In genomic region chr16:89506791-89507191, GRCh38 we compare ENCODE assay signal across 8 cellular contexts. TPM values are rescaled to one million over a fixed set of nuclear protein-coding genes. Genes with fewer than 3 reads are reported as not detected.
DNase-seq lines count a peak whose midpoint lies in the region; ATAC-seq and TF ChIP-seq lines count a peak whose summit lies in the region.

No MANE protein-coding gene starts in this region.

- H3K4me3 Mint-ChIP-seq in stimulated activated memory B cell treated with anti-CD40 and anti-IgM and Interleukin-4, amounts not matched to agents 10 μg/mL and 1 μg/mL and 100 μg/mL, for 72 hours: peak overlapping the region; percentile 87

- ATAC-seq in stimulated activated memory B cell treated with anti-CD40 and anti-IgM and Interleukin-4, amounts not matched to agents 10 μg/mL and 1 μg/mL and 100 μg/mL, for 72 hours: no peak
- ATAC-seq in HG02763 (IDR thresholded peaks at IDR 0.05; ENCODE audit: unreplicated experiment) (no peak), HG03039 (IDR thresholded peaks at IDR 0.05; ENCODE audit: unreplicated experiment) (no peak)

- peaks cover 41% of the 10 kb centered on the region for H3K79me2 ChIP-seq in fibroblast of lung (ENCODE audit: control insufficient read depth, insufficient read depth, low read length)

- H3K27me3 Mint-ChIP-seq in stimulated activated memory B cell treated with anti-CD40 and anti-IgM and Interleukin-4, amounts not matched to agents 10 μg/mL and 1 μg/mL and 100 μg/mL, for 72 hours: no peaks in the 10 kb centered on the region

- TF ChIP-seq CTCF in fibroblast of lung (conservative IDR thresholded peaks at IDR 0.05 in 1 of 2, IDR thresholded peaks at IDR 0.05 in 1 of 2; ENCODE audit: low read depth in 1 of 2, low read length in 2 of 2): no peak

- no peak overlapping the region for H3K27ac Mint-ChIP-seq in stimulated activated memory B cell treated with anti-CD40 and anti-IgM and Interleukin-4, amounts not matched to agents 10 μg/mL and 1 μg/mL and 100 μg/mL, for 72 hours

- H3K9me3 Mint-ChIP-seq in stimulated activated memory B cell treated with anti-CD40 and anti-IgM and Interleukin-4, amounts not matched to agents 10 μg/mL and 1 μg/mL and 100 μg/mL, for 72 hours: no peaks in the 10 kb centered on the region

- H3K27ac ChIP-seq in HUES64 (ENCODE audit: low read depth, low read length) (no peak overlapping the region), fibroblast of lung (ENCODE audit: insufficient read depth, low read length) (peak overlapping the region; percentile 90)

- H3K4me3 ChIP-seq in HUES64 (ENCODE audit: low read length): peak overlapping the region; percentile 74
- H3K4me3 ChIP-seq in fibroblast of lung (replicated peaks in 1 of 4; ENCODE audit: control extremely low read depth in 1 of 4, insufficient read depth in 1 of 4, low read depth in 3 of 4, low read length in 4 of 4): peak overlapping the region; percentile 62 to 94 (median 76)

- peaks cover 31% of the 10 kb centered on the region for H3K4me1 Mint-ChIP-seq in stimulated activated memory B cell treated with anti-CD40 and anti-IgM and Interleukin-4, amounts not matched to agents 10 μg/mL and 1 μg/mL and 100 μg/mL, for 72 hours

- DNase-seq in activated CD8-positive, alpha-beta memory T cell treated with anti-CD3 and anti-CD28 coated beads, Interleukin-2, amount 50 U/mL, for 48 hours: peak; percentile 69
- DNase-seq in fibroblast of lung (ENCODE audit: low read depth in 2 of 2) (peak in 1 of 2 donors; percentile 6), kidney tubule cell (ENCODE audit: low spot score) (no peak), middle frontal gyrus (ENCODE audit: extremely low spot score, low spot score) (no peak)

- peak overlapping the region; percentile 84 for H3K4me2 ChIP-seq in fibroblast of lung (ENCODE audit: extremely low read depth, insufficient read depth, low read length)

- no peak overlapping the region for H2AFZ ChIP-seq in fibroblast of lung (ENCODE audit: low read length)

- no peaks in the 10 kb centered on the region for H3K9me3 ChIP-seq in HUES64 (ENCODE audit: insufficient read depth, low read depth, low read length)
- H3K9me3 ChIP-seq in fibroblast of lung (ENCODE audit: control insufficient read depth, insufficient read depth, low read depth, low read length): no peaks in the 10 kb centered on the region

- peak overlapping the region; percentile 97; the same call in 1 of the 2 replicates for H3K9ac ChIP-seq in HUES64 (ENCODE audit: low read depth, low read length)
- peak overlapping the region; percentile 95 for H3K9ac ChIP-seq in fibroblast of lung (ENCODE audit: insufficient read depth, low read length)

- H3K36me3 Mint-ChIP-seq in stimulated activated memory B cell treated with anti-CD40 and anti-IgM and Interleukin-4, amounts not matched to agents 10 μg/mL and 1 μg/mL and 100 μg/mL, for 72 hours: no peaks in the 10 kb centered on the region

- no peaks in the 10 kb centered on the region for H4K20me1 ChIP-seq in fibroblast of lung (ENCODE audit: control insufficient read depth, extremely low read depth, insufficient read depth, low read length)

- H3K27me3 ChIP-seq in HUES64 (ENCODE audit: insufficient read depth, low read length) (0 out of 2 replicates have a peak, but pooled peaks cover 3% of the 10 kb centered on the region), fibroblast of lung (ENCODE audit: control insufficient read depth, insufficient read depth, low read length) (no peaks in the 10 kb centered on the region)

- WGBS in HUES64: 86% methylated on average over 14 of the region's 15 CpGs

- peaks cover 17% of the 10 kb centered on the region for H3K36me3 ChIP-seq in HUES64 (ENCODE audit: insufficient read depth, low read length)
- H3K36me3 ChIP-seq in fibroblast of lung (ENCODE audit: control insufficient read depth, insufficient read depth, low read length): peaks cover 6% of the 10 kb centered on the region

- no peaks in the 10 kb centered on the region for H3K4me1 ChIP-seq in HUES64 (ENCODE audit: insufficient read depth, low read length)
- H3K4me1 ChIP-seq in fibroblast of lung (ENCODE audit: control insufficient read depth, extremely low read depth, insufficient read depth, low read length): peaks cover 19% of the 10 kb centered on the region

RNA-seq across cellular contexts. Expression of gene SPG7, which starts 1.4 kb away (rescaled TPM):
- 44.5 TPM for polyA plus RNA-seq in HUES64 (2013, experiment 1 of 2)
- 44.8 TPM for polyA plus RNA-seq in HUES64 (2013, experiment 2 of 2)
- 83.5 and 107 TPM in 2 replicates for total RNA-seq in fibroblast of lung
- 35.1 and 53.3 TPM in 2 replicates for polyA plus RNA-seq in fibroblast of lung
- polyA plus RNA-seq in fibroblast of lung (2012): 27.2 and 58.3 TPM in 2 replicates
- 43.5 and 75.9 TPM in 2 replicates for polyA minus RNA-seq in fibroblast of lung (ENCODE audit: low replicate concordance)

RNA-seq across cellular contexts. Expression of gene ANKRD11, which starts 16.4 kb away (rescaled TPM):
- 67.8 TPM for polyA plus RNA-seq in HUES64 (2013, experiment 1 of 2)
- 71.1 TPM for polyA plus RNA-seq in HUES64 (2013, experiment 2 of 2)
- 39.8 and 71.2 TPM in 2 replicates for total RNA-seq in fibroblast of lung
- polyA plus RNA-seq in fibroblast of lung: 41.5 and 48.8 TPM in 2 replicates
- 75.2 and 76.7 TPM in 2 replicates for polyA plus RNA-seq in fibroblast of lung (2012)
- polyA minus RNA-seq in fibroblast of lung (ENCODE audit: low replicate concordance): 102 and 109 TPM in 2 replicates

RNA-seq across cellular contexts. Expression of gene RPL13, which starts 53.7 kb away (rescaled TPM):
- polyA plus RNA-seq in HUES64 (2013, experiment 1 of 2): 2,187 TPM
- polyA plus RNA-seq in HUES64 (2013, experiment 2 of 2): 2,411 TPM
- 3,823 and 3,824 TPM in 2 replicates for total RNA-seq in fibroblast of lung
- polyA plus RNA-seq in fibroblast of lung: 1,441 and 1,442 TPM in 2 replicates
- polyA plus RNA-seq in fibroblast of lung (2012): 2,548 and 2,943 TPM in 2 replicates
- polyA minus RNA-seq in fibroblast of lung (ENCODE audit: low replicate concordance): 716 and 909 TPM in 2 replicates
